In the genomic region with DNA sequence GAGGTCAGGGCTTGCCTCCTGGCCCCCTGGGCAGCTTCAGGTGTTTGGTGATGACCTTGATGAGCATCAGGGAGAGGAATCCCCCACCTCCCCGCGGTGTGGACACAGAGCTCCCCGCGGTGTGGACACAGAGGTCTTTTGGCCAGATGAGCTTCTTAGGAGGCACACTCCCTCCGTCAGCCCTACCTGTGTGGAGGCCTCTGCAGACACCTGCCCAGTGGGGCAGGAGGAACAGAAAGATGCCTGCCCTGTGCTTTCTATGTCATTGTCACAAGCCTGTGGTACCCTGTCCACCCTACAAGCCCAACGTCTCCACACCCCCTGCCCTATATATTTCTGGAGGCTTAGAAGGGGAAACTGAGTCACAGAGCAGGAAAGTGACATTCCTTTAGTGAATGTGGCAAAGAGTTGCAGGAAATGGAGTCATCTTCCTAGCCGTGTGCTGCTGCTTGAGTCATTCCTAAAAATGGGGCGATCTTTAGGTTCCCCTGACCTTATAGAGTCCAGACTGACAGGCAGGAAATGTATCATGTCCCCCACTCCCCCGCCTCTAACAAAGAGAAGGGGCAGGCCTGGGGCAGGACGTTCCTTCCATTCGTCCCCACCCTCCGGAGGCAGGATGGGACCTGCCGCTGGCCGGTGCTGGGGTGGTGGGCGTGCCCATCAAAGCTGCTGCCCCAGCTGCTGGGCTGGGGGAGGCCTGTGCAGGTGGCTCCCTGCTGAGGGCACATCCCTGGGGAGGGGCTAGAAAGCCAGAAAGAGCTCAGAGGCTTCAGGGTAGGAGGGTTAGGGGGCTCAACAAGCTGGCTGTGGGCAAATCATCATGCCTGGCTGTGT, we compare ENCODE assay signal across 13 cellular contexts. TPM values are rescaled to one million over a fixed set of nuclear protein-coding genes. Genes with fewer than 3 reads are reported as not detected.
DNase-seq lines count a peak whose midpoint lies in the region; ATAC-seq and TF ChIP-seq lines count a peak whose summit lies in the region.
"Had no signal": no experiment of that assay in that cellular context is flagged by ENCODE, and none has a peak within 500 bp of the region (broad histone marks: within the 10 kb centered on the region; RNA-seq: fewer than 3 reads in every experiment).

No MANE protein-coding gene starts in this region.

- H3K27me3 Mint-ChIP-seq in GM23338 (ENCODE audit: insufficient read depth, low read depth, poor library complexity) (peaks cover 37% of the 10 kb centered on the region), activated B cell treated with CpG ODN at 0.5 μM for 24 hours (no peaks in the 10 kb centered on the region)

- H3K36me3 Mint-ChIP-seq in GM23338 (ENCODE audit: low read depth) (no peaks in the 10 kb centered on the region), activated B cell treated with CpG ODN at 0.5 μM for 24 hours (ENCODE audit: low read depth) (peaks cover 4% of the 10 kb centered on the region)

- peaks cover 2% of the 10 kb centered on the region; the same call in 1 of the 2 replicates for H3F3A ChIP-seq in GM23338 (replicated peaks; ENCODE audit: low read depth)

- no peak for TF ChIP-seq POLR2A in testis (IDR thresholded peaks at IDR 0.05)
- TF ChIP-seq POLR2A in adrenal gland (IDR thresholded peaks at IDR 0.05) = no peak

- no peaks in the 10 kb centered on the region for H3K9me3 ChIP-seq in BLaER1 treated with 17β-estradiol and CSF1 and Interleukin-3, amounts not matched to agents 10 nM and 100 nM (replicated peaks in 1 of 11)
- H3K9me3 ChIP-seq in mesodermal cell (ENCODE audit: control insufficient read depth, low read length) = no peaks in the 10 kb centered on the region
- no peaks in the 10 kb centered on the region for H3K9me3 ChIP-seq in testis
- H3K9me3 ChIP-seq in adrenal gland (replicated peaks in 1 of 3) = no peaks in the 10 kb centered on the region
- H3K9me3 ChIP-seq: lower lobe of right lung, transverse colon had no signal

- H3K4me3 Mint-ChIP-seq in GM23338 (peak overlapping the region; percentile 54), activated B cell treated with CpG ODN at 0.5 μM for 24 hours (peak overlapping the region; percentile 67)

- H3K4me2 ChIP-seq in BLaER1 treated with 17β-estradiol and CSF1 and Interleukin-3, amounts not matched to agents 10 nM and 100 nM = peak overlapping the region; percentile 98 to 100 (median 100)
- peak overlapping the region; percentile 80 for H3K4me2 ChIP-seq in GM23338

- CTCF ChIA-PET in activated B cell treated with CpG ODN at 0.5 μM for 24 hours (lab: Charles Lee) = interaction anchor here (1.5 kb wide), 1 partner anchor 33 kb away, joined by 7 read pairs; no protein-coding TSS in a partner anchor

- POLR2A ChIA-PET in activated B cell treated with CpG ODN at 0.5 μM for 24 hours (lab: Charles Lee) = interaction anchor here (0.7 to 3.2 kb wide), 7 partner anchors 10 to 198 kb away, joined by 3 to 16 read pairs (median 4); a partner anchor contains a TSS

- H4K20me1 ChIP-seq in BLaER1 treated with 17β-estradiol and CSF1 and Interleukin-3, amounts not matched to agents 10 nM and 100 nM = peaks cover 0 to 72% (median 33%) of the 10 kb centered on the region in 11 experiments; a peak in 17 of 22 replicates
- no peaks in the 10 kb centered on the region; the same call in 1 of the 2 replicates for H4K20me1 ChIP-seq in GM23338 (replicated peaks; ENCODE audit: insufficient read depth)

- H3K9ac ChIP-seq in BLaER1 treated with 17β-estradiol and CSF1 and Interleukin-3, amounts not matched to agents 10 nM and 100 nM = peak overlapping the region in 8 of 11 experiments; percentile 16 to 79 (median 73); a peak in 13 of 22 replicates

- no peaks in the 10 kb centered on the region for H3K36me3 ChIP-seq in BLaER1 treated with 17β-estradiol and CSF1 and Interleukin-3, amounts not matched to agents 10 nM and 100 nM
- H3K36me3 ChIP-seq in GM23338 (ENCODE audit: insufficient read depth) (no peaks in the 10 kb centered on the region), mesodermal cell (ENCODE audit: control insufficient read depth, insufficient read depth, low read length) (no peaks in the 10 kb centered on the region), testis (ENCODE audit: low read depth, missing control alignments) (no peaks in the 10 kb centered on the region), adrenal gland (replicated peaks in 1 of 2) (no peaks in the 10 kb centered on the region)
- H3K36me3 ChIP-seq: lower lobe of right lung, transverse colon had no signal

- peak overlapping the region in 5 of 11 experiments; percentile 18 to 64 (median 62); a peak in 9 of 22 replicates for H3K27ac ChIP-seq in BLaER1 treated with 17β-estradiol and CSF1 and Interleukin-3, amounts not matched to agents 10 nM and 100 nM
- H3K27ac ChIP-seq in GM23338 (ENCODE audit: low read depth) (no peak overlapping the region), mesodermal cell (ENCODE audit: low read depth, low read length, severe bottlenecking) (no peak overlapping the region), testis (no peak overlapping the region), adrenal gland (no peak overlapping the region)
- H3K27ac ChIP-seq: lower lobe of right lung had no signal

- peaks cover 0 to 74% (median 0%) of the 10 kb centered on the region in 11 experiments; a peak in 7 of 22 replicates for H3K27me3 ChIP-seq in BLaER1 treated with 17β-estradiol and CSF1 and Interleukin-3, amounts not matched to agents 10 nM and 100 nM
- H3K27me3 ChIP-seq in GM23338 (ENCODE audit: insufficient read depth) (peaks cover 27% of the 10 kb centered on the region), testis (no peaks in the 10 kb centered on the region), adrenal gland (peaks cover 17% of the 10 kb centered on the region)

- WGBS in mesodermal cell (ENCODE audit: insufficient coverage in 2 of 2), 2 experiments = 20 to 26% methylated on average over 11 to 12 of the region's 15 CpGs
- WGBS in testis, 2 donors = 42 to 58% methylated on average over 13 to 15 of the region's 15 CpGs
- 44 to 52% (median 50%) methylated on average over 5 to 15 of the region's 15 CpGs for WGBS in adrenal gland, 4 donors

- no peaks in the 10 kb centered on the region for H3K9me3 Mint-ChIP-seq in GM23338
- H3K9me3 Mint-ChIP-seq in activated B cell treated with CpG ODN at 0.5 μM for 24 hours = no peaks in the 10 kb centered on the region
- H3K9me3 Mint-ChIP-seq: activated T-cell treated with anti-CD3 and anti-CD28 coated beads, Interleukin-2, amount 50 U/mL, for 72 hours had no signal

- H3K4me1 ChIP-seq in BLaER1 treated with 17β-estradiol and CSF1 and Interleukin-3, amounts not matched to agents 10 nM and 100 nM = peaks cover 72 to 100% (median 94%) of the 10 kb centered on the region in 10 experiments
- H3K4me1 ChIP-seq in GM23338 (ENCODE audit: insufficient read depth) = peaks cover 40% of the 10 kb centered on the region
- peaks cover 31% of the 10 kb centered on the region for H3K4me1 ChIP-seq in mesodermal cell (ENCODE audit: control insufficient read depth, insufficient read depth, low read length, poor library complexity, severe bottlenecking)
- H3K4me1 ChIP-seq in testis = peaks cover 8% of the 10 kb centered on the region
- peaks cover 6 to 15% of the 10 kb centered on the region in 2 donors for H3K4me1 ChIP-seq in adrenal gland (replicated peaks in 1 of 2)

- intact Hi-C loops in activated B cell treated with CpG ODN at 0.5 μM for 24 hours (cut with micrococcal nuclease) (loop anchor here (5.0 to 10.0 kb wide), 4 partner anchors 725 to 1743 kb away; a partner anchor contains a TSS), testis (cut with DNase I; ENCODE audit: low total_unique reads) (no loop called here), adrenal gland (cut with DNase I) (no loop called here)

- H3K4me1 Mint-ChIP-seq in GM23338 (peaks cover 40% of the 10 kb centered on the region), activated B cell treated with CpG ODN at 0.5 μM for 24 hours (peaks cover 82% of the 10 kb centered on the region)

- peak; percentile 12 for ATAC-seq in GM23338
- ATAC-seq in activated B cell treated with CpG ODN at 0.5 μM for 24 hours (ENCODE audit: low read depth) = no peak
- ATAC-seq in HG02852 (IDR thresholded peaks at IDR 0.05; ENCODE audit: unreplicated experiment) = no peak

- DNase-seq in GM23338 (ENCODE audit: low spot score) (no peak), activated B cell treated with CpG ODN at 0.5 μM for 24 hours (peak; percentile 42), testis (no peak), adrenal gland (no peak)
- DNase-seq in activated CD4-positive, alpha-beta T cell treated with anti-CD3 and anti-CD28 coated beads for 4 hours = no peak
- DNase-seq: DMS79 treated with DMSO at 0.1 percent for 48 hours, NCI-H1048 had no signal

- H3K4me3 ChIP-seq in BLaER1 treated with 17β-estradiol and CSF1 and Interleukin-3, amounts not matched to agents 10 nM and 100 nM = peak overlapping the region in 8 of 10 experiments; percentile 65 to 80 (median 71); a peak in 16 of 20 replicates
- H3K4me3 ChIP-seq in GM23338 (peak overlapping the region; percentile 57; the same call in 1 of the 2 replicates), mesodermal cell (ENCODE audit: extremely low read depth, insufficient read depth, low read length, poor library complexity, severe bottlenecking) (peak overlapping the region; percentile 31), testis (peak overlapping the region in 1 of 2 donors; percentile 21), adrenal gland (no peak overlapping the region)

- H3K27ac Mint-ChIP-seq in GM23338 (no peak overlapping the region), activated B cell treated with CpG ODN at 0.5 μM for 24 hours (peak overlapping the region; percentile 100)
- H3K27ac Mint-ChIP-seq: activated T-cell treated with anti-CD3 and anti-CD28 coated beads, Interleukin-2, amount 50 U/mL, for 72 hours had no signal

- no peak for TF ChIP-seq CTCF in GM23338 (conservative IDR thresholded peaks at IDR 0.05; ENCODE audit: low read depth in 2 of 2)
- TF ChIP-seq CTCF in activated B cell treated with CpG ODN at 0.5 μM for 24 hours (IDR thresholded peaks at IDR 0.05) = no peak
- no peak for TF ChIP-seq CTCF in testis (IDR thresholded peaks at IDR 0.05)
- no peak for TF ChIP-seq CTCF in adrenal gland (IDR thresholded peaks at IDR 0.05)

- H3K9me2 ChIP-seq in GM23338 (ENCODE audit: insufficient read depth) = no peaks in the 10 kb centered on the region

- peak overlapping the region; percentile 91 for H2AFZ ChIP-seq in GM23338

- H3K79me2 ChIP-seq in GM23338 (replicated peaks; ENCODE audit: insufficient read depth) = 0 out of 2 replicates have a peak, but pooled peaks cover 2% of the 10 kb centered on the region

RNA-seq across cellular contexts. Expression of a gene that starts 1.0 kb away (rescaled TPM):
- total RNA-seq in GM23338 (2014; rRNA removed; shearing (Covaris generic)) = 11.3 and 12.1 TPM in 2 replicates
- polyA plus RNA-seq in GM23338 (2016; fragmentation: Nextera tagmentation; extraction: Ambion mirVana) (19.0 and 19.1 TPM in 2 replicates), testis (ENCODE audit: insufficient read depth, low read depth, low replicate concordance) (4.3 TPM), adrenal gland (1 to 10 TPM in 2 of 3 donors, under 1 TPM in 1; 0.16 to 3.2 (median 2.7) TPM)
- total RNA-seq in activated B cell treated with CpG ODN at 0.5 μM for 24 hours (16.1 and 18.3 TPM in 2 replicates), testis (1 to 10 TPM; 3.8 to 6.0 TPM), adrenal gland (1 to 10 TPM in 2 of 8 donors, under 1 TPM in 5, not detected in 1; 0.28 to 2.1 (median 0.46) TPM)
- 4.1 TPM for polyA plus RNA-seq in mesodermal cell (2013, experiment 1 of 2)
- polyA plus RNA-seq in mesodermal cell (2013, experiment 2 of 2) = 2.3 TPM

RNA-seq across cellular contexts. Expression of a gene that starts 47.5 kb away (rescaled TPM):
- total RNA-seq in GM23338 (2014; rRNA removed; shearing (Covaris generic)) = 61.0 and 69.4 TPM in 2 replicates
- polyA plus RNA-seq in GM23338 (2016; fragmentation: Nextera tagmentation; extraction: Ambion mirVana) (47.5 and 51.1 TPM in 2 replicates), testis (ENCODE audit: insufficient read depth, low read depth, low replicate concordance) (38.7 TPM), adrenal gland (10 to 100 TPM; 10.7 to 21.7 (median 11.3) TPM)
- total RNA-seq in activated B cell treated with CpG ODN at 0.5 μM for 24 hours (27.8 and 29.0 TPM in 2 replicates), testis (10 to 100 TPM; 44.2 to 57.3 TPM), adrenal gland (10 to 100 TPM; 16.9 to 53.8 (median 25.5) TPM)
- 34.8 TPM for polyA plus RNA-seq in mesodermal cell (2013, experiment 1 of 2)
- polyA plus RNA-seq in mesodermal cell (2013, experiment 2 of 2) = 33.5 TPM

RNA-seq across cellular contexts. Expression of a gene that starts 47.6 kb away (rescaled TPM):
- 329 and 388 TPM in 2 replicates for total RNA-seq in GM23338 (2014; rRNA removed; shearing (Covaris generic))
- polyA plus RNA-seq in GM23338 (2016; fragmentation: Nextera tagmentation; extraction: Ambion mirVana) (1,008 and 1,053 TPM in 2 replicates), testis (ENCODE audit: insufficient read depth, low read depth, low replicate concordance) (467 TPM), adrenal gland (1,000 to 10,000 TPM in 2 of 3 donors, 100 to 1,000 TPM in 1; 506 to 1,628 (median 1,006) TPM)
- total RNA-seq in activated B cell treated with CpG ODN at 0.5 μM for 24 hours (578 TPM in 2 replicates), testis (100 to 1,000 TPM; 263 to 334 TPM), adrenal gland (100 to 1,000 TPM; 466 to 710 (median 531) TPM)
- polyA plus RNA-seq in mesodermal cell (2013, experiment 1 of 2) = 656 TPM
- 596 TPM for polyA plus RNA-seq in mesodermal cell (2013, experiment 2 of 2)

Comparison
In these comparisons a context has a peak if more than half of its experiments do, and no peak if none do; other contexts are left out.
1. H3K4me3 ChIP-seq: peak in BLaER1 treated with 17β-estradiol and CSF1 and Interleukin-3, amounts not matched to agents 10 nM and 100 nM (8 of 10), GM23338 (single experiment) and mesodermal cell (single experiment); none in adrenal gland (0 of 4).